Comparison of ENCODE assay signal across 8 cellular contexts in the genomic region with DNA sequence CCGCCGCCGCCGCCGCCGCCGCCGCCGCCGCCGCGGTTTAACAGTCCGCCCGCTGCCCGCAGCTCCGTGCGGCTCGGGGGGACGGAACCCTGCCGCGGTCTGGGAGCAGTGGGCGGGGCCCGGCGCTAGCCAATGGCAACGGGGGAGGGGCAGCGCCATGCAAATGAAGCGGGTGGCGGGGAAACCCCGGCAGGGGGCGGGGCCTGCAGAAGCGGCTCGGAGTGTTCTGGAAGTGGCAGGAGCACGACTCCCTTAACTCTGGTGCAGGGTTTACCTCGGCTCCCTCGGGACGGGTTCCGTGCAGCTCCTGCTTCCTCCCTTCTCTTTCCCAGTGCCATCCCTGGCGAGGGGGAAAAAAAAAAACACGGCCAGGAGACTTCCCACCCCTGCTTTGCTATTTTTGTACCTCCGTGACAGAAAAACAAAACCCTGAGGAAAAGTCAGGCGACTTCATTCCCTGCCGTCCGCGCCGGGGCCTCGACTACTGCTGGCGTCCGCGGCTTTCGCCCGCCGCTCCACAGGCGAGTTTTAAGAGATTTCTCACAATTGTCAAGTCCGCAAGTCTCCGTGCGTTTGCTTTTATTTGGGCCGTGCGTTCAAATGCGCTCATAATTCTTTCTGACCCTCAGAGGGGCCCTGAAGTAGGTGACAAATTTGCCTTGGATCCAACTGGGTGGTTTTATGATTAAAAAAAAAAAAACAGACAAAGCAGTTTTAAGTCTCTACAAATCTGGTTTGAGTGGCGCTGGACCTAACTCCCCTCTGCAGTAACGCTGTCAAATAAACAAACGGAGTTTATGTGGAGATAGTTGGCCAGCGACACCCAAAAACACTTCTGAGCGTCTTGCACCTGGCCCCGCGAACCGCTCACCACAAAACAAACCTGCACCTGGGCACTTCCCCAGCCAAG. TPM values are rescaled to one million over a fixed set of nuclear protein-coding genes. Genes with fewer than 3 reads are reported as not detected.
DNase-seq lines count a peak whose midpoint lies in the region; ATAC-seq and TF ChIP-seq lines count a peak whose summit lies in the region.

KANSL1L (minus strand) TSS at position 101 of the 910 bp plus-strand sequence. CDS start 16,827 bp downstream, outside the sequence.

- POLR2A ChIA-PET in activated CD4-positive, alpha-beta T cell treated with anti-CD3 and anti-CD28 coated beads for 36 hours (lab: Charles Lee): no interaction called here

- no peaks in the 10 kb centered on the region for H3K9me3 Mint-ChIP-seq in activated CD4-positive, alpha-beta T cell treated with anti-CD3 and anti-CD28 coated beads for 36 hours (ENCODE audit: low read depth)

- CTCF ChIA-PET in activated CD4-positive, alpha-beta T cell treated with anti-CD3 and anti-CD28 coated beads for 36 hours (lab: Charles Lee): interaction anchor here (0.6 to 1.0 kb wide), 3 partner anchors 8 to 23 kb away, joined by 3 to 4 read pairs (median 3); no protein-coding TSS in a partner anchor

- peaks cover 4% of the 10 kb centered on the region for H3K27me3 Mint-ChIP-seq in activated CD4-positive, alpha-beta T cell treated with anti-CD3 and anti-CD28 coated beads for 36 hours

- TF ChIP-seq CTCF in choroid plexus epithelial cell (conservative IDR thresholded peaks at IDR 0.05; ENCODE audit: low read depth, low read length): no peak

- H3K4me3 ChIP-seq in choroid plexus epithelial cell (ENCODE audit: low read depth, low read length): peak within 1 kb of the TSS; percentile 86

- intact Hi-C loops in activated CD4-positive, alpha-beta T cell treated with anti-CD3 and anti-CD28 coated beads for 36 hours (cut with DNase I, micrococcal nuclease): loop anchor here (1.0 to 5.0 kb wide), 6 partner anchors 10 to 1859 kb away; partner anchors contain the start of genes RPE (in 2 of the 2) and LANCL1 (in 1 of the 2)

- ATAC-seq in HG03439 (IDR thresholded peaks at IDR 0.05; ENCODE audit: unreplicated experiment): peak; percentile 82
- peak; percentile 75 for ATAC-seq in activated CD4-positive, alpha-beta T cell treated with anti-CD3 and anti-CD28 coated beads for 36 hours

- peak within 1 kb of the TSS; percentile 97 for H3K27ac Mint-ChIP-seq in activated CD4-positive, alpha-beta T cell treated with anti-CD3 and anti-CD28 coated beads for 36 hours

- H3K4me1 Mint-ChIP-seq in activated CD4-positive, alpha-beta T cell treated with anti-CD3 and anti-CD28 coated beads for 36 hours: peaks cover 32% of the 10 kb centered on the region

- DNase-seq in Ammon's horn (ENCODE audit: low spot score) (peak; percentile 98), GM19238 (ENCODE audit: insufficient read length, low spot score) (peak; percentile 87), NCI-H510A (lab: John Stamatoyannopoulos, UW) (peak; percentile 94), choroid plexus epithelial cell (ENCODE audit: low read depth) (peak; percentile 98), kidney tubule cell (ENCODE audit: low spot score) (peak; percentile 96)
- DNase-seq in activated CD4-positive, alpha-beta T cell treated with anti-CD3 and anti-CD28 coated beads for 36 hours: peak; percentile 97
- peak; percentile 91 to 97 for DNase-seq in stimulated activated CD4-positive, alpha-beta T cell treated with anti-CD3 and anti-CD28 coated beads, Interleukin-1b, Interleukin-23, amount 100 ng/mL, for 1 hour (ENCODE audit: low read depth in 2 of 2)

- peak within 1 kb of the TSS; percentile 98 for H3K4me3 Mint-ChIP-seq in activated CD4-positive, alpha-beta T cell treated with anti-CD3 and anti-CD28 coated beads for 36 hours

- H3K36me3 Mint-ChIP-seq in activated CD4-positive, alpha-beta T cell treated with anti-CD3 and anti-CD28 coated beads for 36 hours (ENCODE audit: low read depth): no peaks in the 10 kb centered on the region

RNA-seq across cellular contexts. Expression of gene KANSL1L, which starts in this region (rescaled TPM):
- 1 to 10 TPM; 4.5 to 6.0 TPM for total RNA-seq in activated CD4-positive, alpha-beta T cell treated with anti-CD3 and anti-CD28 coated beads for 36 hours

Comparison
In these comparisons a context has a peak if more than half of its experiments do, and no peak if none do; other contexts are left out.
1. Peak in every context shown above with its lines: DNase-seq, ATAC-seq and H3K4me3 ChIP-seq.